7 cellular contexts compared by ENCODE assay signal in the genomic region with DNA sequence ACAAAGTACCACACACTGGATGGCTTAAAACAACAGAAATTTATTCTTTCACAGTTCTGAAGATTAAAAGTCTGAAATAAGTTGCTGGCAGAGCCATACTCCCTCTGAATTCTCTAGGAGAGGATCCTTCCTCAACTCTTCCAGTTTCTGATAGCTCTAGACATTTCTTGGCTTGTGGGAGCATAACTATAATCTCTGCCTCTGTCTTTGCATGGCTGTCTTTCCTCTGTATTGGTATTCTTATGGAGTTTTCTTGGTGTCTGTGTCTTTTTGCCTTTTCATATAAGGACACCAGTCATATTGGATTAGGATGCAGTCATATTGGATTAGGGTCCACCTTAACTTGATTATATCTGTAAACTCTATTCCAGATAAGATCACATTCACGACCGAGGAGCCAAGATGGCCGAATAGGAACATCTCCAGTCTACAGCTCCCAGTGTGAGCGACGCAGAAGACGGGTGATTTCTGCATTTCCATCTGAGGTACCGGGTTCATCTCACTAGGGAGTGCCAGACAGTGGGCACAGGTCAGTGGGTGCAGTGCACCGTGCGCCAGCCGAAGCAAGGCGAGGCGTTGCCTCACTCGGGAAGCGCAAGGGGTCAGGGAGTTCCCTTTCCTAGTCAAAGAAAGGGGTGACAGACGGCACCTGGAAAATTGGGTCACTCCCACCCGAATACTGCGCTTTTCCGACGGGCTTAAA.
DNase-seq lines count a peak whose midpoint lies in the region; TF ChIP-seq lines count a peak whose summit lies in the region.
"Not testable (repeated sequence)": the region's sequence is repeated elsewhere in the genome, so short reads cannot be mapped to it uniquely, and the experiment has no call there.

No MANE protein-coding gene starts in this region.

- peaks cover 10% of the 10 kb centered on the region for H3K4me1 Mint-ChIP-seq in neural crest cell

- H3K36me3 Mint-ChIP-seq in neural crest cell (ENCODE audit: low read depth), result peaks cover 19% of the 10 kb centered on the region

- not testable (repeated sequence) for H3K9me3 Mint-ChIP-seq in neural crest cell

- H3K9ac ChIP-seq in NT2/D1 (ENCODE audit: insufficient read length, low read depth), result peak overlapping the region; percentile 56

- not testable (repeated sequence) for H3K9me3 ChIP-seq in NT2/D1 (ENCODE audit: insufficient read depth, low read length)

- not testable (repeated sequence) for H3K4me1 ChIP-seq in NT2/D1 (ENCODE audit: insufficient read depth, insufficient read length)

- H3K4me3 Mint-ChIP-seq in neural crest cell, result not testable (repeated sequence)

- not testable (repeated sequence) for H3K27me3 Mint-ChIP-seq in neural crest cell (ENCODE audit: low read depth)

- H3K27ac Mint-ChIP-seq in neural crest cell (ENCODE audit: unreplicated experiment), result peak overlapping the region; percentile 27

- TF ChIP-seq CTCF in neural crest cell (conservative IDR thresholded peaks at IDR 0.05), result not testable (repeated sequence)

- H3K27me3 ChIP-seq in H7 (ENCODE audit: control insufficient read depth, insufficient read depth, low read length); NT2/D1 (ENCODE audit: insufficient read depth, insufficient read length): not testable (repeated sequence)

- peak; percentile 54 for DNase-seq in DMS53 (lab: John Stamatoyannopoulos, UW)
- not testable (repeated sequence) for DNase-seq in H7; NT2/D1 (ENCODE audit: low read depth, low spot score); neural crest cell (ENCODE audit: low read depth, low spot score)
- DNase-seq in NCI-H146 treated with DMSO at 0.1 percent for 48 hours (lab: John Stamatoyannopoulos, UW; ENCODE audit: unreplicated experiment), result peak; percentile 1
- peak; percentile 31 for DNase-seq in NCI-H2227 treated with DMSO at 0.1 percent for 48 hours (lab: John Stamatoyannopoulos, UW)
- DNase-seq in NCI-H69 (lab: John Stamatoyannopoulos, UW), result peak; percentile 32

- H3K4me3 ChIP-seq in H7 (ENCODE audit: insufficient read depth, low read depth, low read length) (peak overlapping the region; percentile 31; the same call in 1 of the 2 replicates), NT2/D1 (ENCODE audit: insufficient read length, low read depth) (peak overlapping the region; percentile 32)

- not testable (repeated sequence) for H3K36me3 ChIP-seq in H7 (replicated peaks; ENCODE audit: control insufficient read depth, insufficient read depth, low read length); NT2/D1 (ENCODE audit: insufficient read depth, insufficient read length, low read length)
